In genomic region chr1:109425902-109426277, GRCh38 we compare ENCODE assay signal across 8 cellular contexts. TPM values are rescaled to one million over a fixed set of nuclear protein-coding genes. Genes with fewer than 3 reads are reported as not detected.
A peak's percentile ranks its signal among the peaks of the same experiment; 100 is the strongest.
DNase-seq lines count a peak whose midpoint lies in the region; ATAC-seq and TF ChIP-seq lines count a peak whose summit lies in the region.

No MANE protein-coding gene starts in this region.

- H3K4me1 ChIP-seq in breast epithelium, result peaks cover 4 to 12% of the 10 kb centered on the region in 2 donors

- H3K4me3 ChIP-seq in breast epithelium, result peak overlapping the region; percentile 79 to 92 (median 88)

- H3K27ac Mint-ChIP-seq in CD4-positive, alpha-beta T cell, result peak overlapping the region; percentile 98
- H3K27ac Mint-ChIP-seq in T-cell, result peak overlapping the region; percentile 96 to 97

- DNase-seq in CD4-positive, alpha-beta T cell, result peak in 7 of 10 experiments; percentile 33 to 53 (median 40)
- DNase-seq in HK-2 (ENCODE audit: unreplicated experiment) (peak; percentile 79), T-cell (peak in 29 of 34 experiments; percentile 4 to 64 (median 40)), breast epithelium (ENCODE audit: low spot score in 2 of 2) (peak in 1 of 2 donors; percentile 54), left colon (peak; percentile 66 to 67), GOT3 (lab: John Stamatoyannopoulos, UW) (no peak)
- DNase-seq in stimulated activated CD8-positive, alpha-beta memory T cell treated with anti-CD3 and anti-CD28 coated beads, Interleukin-12 subunit alpha, Interleukin-12 subunit beta, amount 100 ng/mL, for 1 hour (ENCODE audit: low read depth), result peak; percentile 37

- peak; percentile 33 for ATAC-seq in CD4-positive, alpha-beta T cell (ENCODE audit: poor library complexity)
- ATAC-seq in GM19463 (IDR thresholded peaks at IDR 0.05; ENCODE audit: unreplicated experiment) (peak; percentile 20), T-cell (replicated peaks in 1 of 4) (peak; percentile 19 to 44 (median 40)), left colon (peak; percentile 67)

- CTCF ChIA-PET in CD4-positive, alpha-beta T cell (lab: Charles Lee), result interaction anchor here (0.9 to 3.0 kb wide), 7 partner anchors 27 to 559 kb away, joined by 3 to 18 read pairs (median 7); partner anchors contain the start of genes AHCYL1, ATXN7L2 and CYB561D1
- CTCF ChIA-PET in T-cell (lab: Charles Lee), result interaction anchor here in 1 of 2 donors (1.0 to 3.6 kb wide), 7 partner anchors 26 to 143 kb away, joined by 4 to 22 read pairs (median 5); partner anchors contain the start of genes AMIGO1, CYB561D1 and PSRC1

- POLR2A ChIA-PET in CD4-positive, alpha-beta T cell (lab: Charles Lee), result interaction anchor here (0.7 to 6.5 kb wide), 28 partner anchors 14 to 913 kb away, joined by 3 to 76 read pairs (median 5); partner anchors contain the start of genes AMIGO1, AMPD2, ATXN7L2 and CLCC1
- POLR2A ChIA-PET in T-cell (lab: Charles Lee), result interaction anchor here (0.6 to 1.5 kb wide), 9 partner anchors 9 to 336 kb away, joined by 3 to 8 read pairs (median 3); partner anchors contain the start of gene ATXN7L2 (in 1 of the 2)

- peaks cover 55% of the 10 kb centered on the region for H3K4me1 Mint-ChIP-seq in CD4-positive, alpha-beta T cell (ENCODE audit: low read depth)
- H3K4me1 Mint-ChIP-seq in T-cell, result peaks cover 42 to 48% (median 45%) of the 10 kb centered on the region in 3 donors

- H3K9me3 ChIP-seq in CD4-positive, alpha-beta T cell (ENCODE audit: control insufficient read depth, low read length), result no peaks in the 10 kb centered on the region
- H3K9me3 ChIP-seq in breast epithelium, result no peaks in the 10 kb centered on the region

- H3K36me3 Mint-ChIP-seq in CD4-positive, alpha-beta T cell (ENCODE audit: low read depth), result peaks cover 43% of the 10 kb centered on the region
- peaks cover 13% of the 10 kb centered on the region for H3K36me3 Mint-ChIP-seq in T-cell

- no peaks in the 10 kb centered on the region for H3K27me3 Mint-ChIP-seq in CD4-positive, alpha-beta T cell
- H3K27me3 Mint-ChIP-seq in T-cell, result no peaks in the 10 kb centered on the region

- no peaks in the 10 kb centered on the region for H3K36me3 ChIP-seq in breast epithelium

- no peaks in the 10 kb centered on the region for H3K27me3 ChIP-seq in CD4-positive, alpha-beta T cell (ENCODE audit: control insufficient read depth, insufficient read depth, low read length)
- no peaks in the 10 kb centered on the region for H3K27me3 ChIP-seq in breast epithelium

- intact Hi-C loops in CD4-positive, alpha-beta T cell (cut with DNase I, micrococcal nuclease), result loop anchor here (1.0 to 5.0 kb wide), 11 partner anchors 57 to 609 kb away; partner anchors contain the start of genes ATXN7L2 (in 1 of the 2), ELAPOR1 (in 1 of the 2), GNAI3 (in 1 of the 2) and STRIP1 (in 1 of the 2)
- intact Hi-C loops in breast epithelium (cut with DNase I; ENCODE audit: low total_unique reads) (no loop called here), left colon (cut with DNase I, micrococcal nuclease) (no loop called here)

- no peak for TF ChIP-seq POLR2A in breast epithelium (IDR thresholded peaks at IDR 0.05)

- H3K9me3 Mint-ChIP-seq in CD4-positive, alpha-beta T cell, result no peaks in the 10 kb centered on the region
- no peaks in the 10 kb centered on the region for H3K9me3 Mint-ChIP-seq in T-cell

- no peak for TF ChIP-seq CTCF in CD4-positive, alpha-beta T cell (IDR thresholded peaks at IDR 0.05)
- no peak for TF ChIP-seq CTCF in breast epithelium (IDR thresholded peaks at IDR 0.05)

- H3K27ac ChIP-seq in CD4-positive, alpha-beta T cell (ENCODE audit: low read depth, low read length), result peak overlapping the region; percentile 91
- H3K27ac ChIP-seq in breast epithelium, result peak overlapping the region; percentile 87 to 92

- peak overlapping the region; percentile 98 for H3K4me3 Mint-ChIP-seq in CD4-positive, alpha-beta T cell
- peak overlapping the region; percentile 87 to 95 (median 95) for H3K4me3 Mint-ChIP-seq in T-cell

RNA-seq across cellular contexts. Expression of gene PSMA5, which starts 0.4 kb away (rescaled TPM):
- 10 to 100 TPM; 29.8 to 33.8 TPM for total RNA-seq in CD4-positive, alpha-beta T cell
- total RNA-seq in T-cell, result 10 to 100 TPM; 41.1 to 91.2 (median 75.5) TPM
- 10 to 100 TPM; 23.7 to 36.7 (median 28.8) TPM for total RNA-seq in breast epithelium
- total RNA-seq in left colon, result 10 to 100 TPM; 76.3 to 92.1 TPM

RNA-seq across cellular contexts. Expression of gene SORT1, which starts 28.2 kb away (rescaled TPM):
- total RNA-seq in CD4-positive, alpha-beta T cell, result under 1 TPM; 0.22 to 0.73 TPM
- total RNA-seq in T-cell (1 to 10 TPM in 4 of 5 donors, under 1 TPM in 1; 0.82 to 2.9 (median 1.5) TPM), breast epithelium (100 to 1,000 TPM in 1 of 3 donors, 10 to 100 TPM in 2; 51.1 to 135 (median 69.8) TPM), left colon (100 to 1,000 TPM; 123 to 124 TPM)

RNA-seq across cellular contexts. Expression of gene SYPL2, which starts 40.5 kb away (rescaled TPM):
- total RNA-seq in CD4-positive, alpha-beta T cell, result not detected
- total RNA-seq in T-cell (under 1 TPM in 4 of 5 donors, not detected in 1; 0.09 to 0.13 (median 0.11) TPM), breast epithelium (1 to 10 TPM in 1 of 3 donors, under 1 TPM in 2; 0.44 to 1.4 (median 0.66) TPM), left colon (under 1 TPM; 0.15 to 0.87 TPM)

RNA-seq across cellular contexts. Expression of gene ATXN7L2, which starts 57.8 kb away (rescaled TPM):
- 10 to 100 TPM; 11.8 to 13.1 TPM for total RNA-seq in CD4-positive, alpha-beta T cell
- total RNA-seq in T-cell (10 to 100 TPM in 4 of 5 donors, 1 to 10 TPM in 1; 9.7 to 13.2 (median 12.5) TPM), breast epithelium (1 to 10 TPM; 2.4 to 4.1 (median 2.9) TPM), left colon (1 to 10 TPM; 1.8 to 1.9 TPM)

Comparison
In these comparisons a context has a peak if more than half of its experiments do, and no peak if none do; other contexts are left out.
1. RNA of gene SORT1, which starts 28.2 kb away (total RNA-seq): 123 to 124 TPM in left colon and 51.1 to 135 TPM in breast epithelium; 0.82 to 2.9 TPM in T-cell and 0.22 to 0.73 TPM in CD4-positive, alpha-beta T cell; every median in the first group is over 10 times any median in the second.
2. intact Hi-C loops: an anchor here in CD4-positive, alpha-beta T cell (1.0 to 5.0 kb wide); none called in breast epithelium and left colon.
3. Peak in every context shown above with its lines, with median percentiles within 50 percentile points of each other: ATAC-seq.